In the genomic region with DNA sequence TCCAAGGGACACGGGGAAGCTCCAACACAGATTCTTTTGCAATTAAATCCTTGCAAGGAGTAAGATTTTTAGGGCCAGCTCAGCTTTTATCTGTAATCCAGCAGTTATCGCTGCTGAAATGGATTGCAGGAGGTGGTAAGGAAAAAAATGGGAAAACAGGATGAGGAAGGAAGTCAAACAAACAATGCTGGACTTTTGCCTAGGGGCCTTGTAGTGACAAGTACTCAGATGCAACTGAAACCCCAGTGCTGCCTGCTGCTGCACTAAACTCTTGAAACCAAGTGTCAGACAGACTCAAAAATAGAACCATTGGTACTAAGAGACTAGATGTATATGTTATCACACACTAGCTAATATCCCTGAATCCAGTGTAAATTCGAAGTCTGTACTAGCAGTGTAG, we compare ENCODE assay signal across 21 cellular contexts.
DNase-seq lines count a peak whose midpoint lies in the region; ATAC-seq and TF ChIP-seq lines count a peak whose summit lies in the region.
"Had no signal": no experiment of that assay in that cellular context is flagged by ENCODE, and none has a peak within 500 bp of the region (broad histone marks: within the 10 kb centered on the region; RNA-seq: fewer than 3 reads in every experiment).

No MANE protein-coding gene starts in this region.

- no peak overlapping the region for H3K4me3 ChIP-seq in body of pancreas
- H3K4me3 ChIP-seq in esophagus squamous epithelium = no peak overlapping the region
- H3K4me3 ChIP-seq: colonic mucosa had no signal

- H3K27me3 ChIP-seq in body of pancreas (no peaks in the 10 kb centered on the region), esophagus squamous epithelium (no peaks in the 10 kb centered on the region)
- H3K27me3 ChIP-seq: colonic mucosa, foreskin keratinocyte had no signal

- DNase-seq in Daoy (ENCODE audit: low read depth) (peak; percentile 15), NCI-H1694 treated with DMSO at 0.1 percent for 48 hours (lab: John Stamatoyannopoulos, UW) (peak; percentile 39), body of pancreas (peak in 2 of 4 donors; percentile 11 to 15), midbrain (lab: John Stamatoyannopoulos, UW) (peak; percentile 68), CD1c-positive myeloid dendritic cell (ENCODE audit: extremely low spot score) (no peak), RKO (ENCODE audit: low spot score) (no peak), esophagus squamous epithelium (lab: John Stamatoyannopoulos, UW) (no peak)
- DNase-seq: activated CD4-positive, alpha-beta T cell treated with anti-CD3 and anti-CD28 coated beads for 36 hours; CD4-positive, alpha-beta memory T cell; colonic mucosa; DND-41; foreskin keratinocyte; NK-92 treated with Interleukin-12 subunit alpha and Interleukin-12 subunit beta, amount 100 ng/mL, for 24 hours; RPMI8226; stimulated activated CD4-positive, alpha-beta T cell treated with anti-CD3 and anti-CD28 coated beads, Interleukin-2, amount 100 ng/mL, for 24 hours; stimulated activated naive CD8-positive, alpha-beta T cell treated with anti-CD3 and anti-CD28 coated beads, Interleukin-15, Interleukin-2, amounts not matched to agents 100 U/mL and 50 U/mL, for 24 hours; trophoblast cell had no signal

- TF ChIP-seq POLR2A in body of pancreas (IDR thresholded peaks at IDR 0.05) (no peak), esophagus squamous epithelium (IDR thresholded peaks at IDR 0.05) (no peak)

- 26 to 27% methylated on average over 3 of the region's 3 CpGs for WGBS in body of pancreas, 2 donors
- WGBS in esophagus squamous epithelium, 2 donors = 28 to 35% methylated on average over 3 of the region's 3 CpGs

- H3K4me1 ChIP-seq in body of pancreas = peaks cover 52% of the 10 kb centered on the region
- H3K4me1 ChIP-seq in esophagus squamous epithelium = no peaks in the 10 kb centered on the region
- H3K4me1 ChIP-seq: colonic mucosa, foreskin keratinocyte had no signal

- H3K36me3 ChIP-seq in body of pancreas (replicated peaks in 1 of 2; ENCODE audit: insufficient read depth in 1 of 2, low read depth in 2 of 2) (no peaks in the 10 kb centered on the region), esophagus squamous epithelium (no peaks in the 10 kb centered on the region)
- H3K36me3 ChIP-seq: colonic mucosa had no signal

- intact Hi-C loops in body of pancreas (cut with DNase I) (no loop called here), esophagus squamous epithelium (cut with DNase I) (no loop called here)

- no peak for ATAC-seq in body of pancreas
- ATAC-seq in HG02571 (IDR thresholded peaks at IDR 0.05; ENCODE audit: unreplicated experiment) = no peak
- ATAC-seq: activated CD4-positive, alpha-beta T cell treated with anti-CD3 and anti-CD28 coated beads for 36 hours; activated naive CD4-positive, alpha-beta T cell treated with anti-CD3 and anti-CD28 coated beads, Interleukin-2, amount 50 U/mL, for 72 hours; foreskin keratinocyte; left lobe of liver; stimulated activated naive CD8-positive, alpha-beta T cell treated with anti-CD3 and anti-CD28 coated beads, Interleukin-15, Interleukin-2, amounts not matched to agents 100 U/mL and 50 U/mL, for 24 hours had no signal

- peak overlapping the region in 3 of 4 donors; percentile 3 to 56 (median 15) for H3K27ac ChIP-seq in body of pancreas
- no peak overlapping the region for H3K27ac ChIP-seq in esophagus squamous epithelium
- H3K27ac ChIP-seq: colonic mucosa, foreskin keratinocyte, KMS-11 had no signal

- H3K9me3 ChIP-seq in body of pancreas (no peaks in the 10 kb centered on the region), esophagus squamous epithelium (no peaks in the 10 kb centered on the region)
- H3K9me3 ChIP-seq: colonic mucosa had no signal

- TF ChIP-seq CTCF in body of pancreas (IDR thresholded peaks at IDR 0.05) (no peak), esophagus squamous epithelium (IDR thresholded peaks at IDR 0.05) (no peak)

Comparison
In these comparisons a context has a peak if more than half of its experiments do, and no peak if none do; other contexts are left out.
1. DNase-seq: peak in Daoy (single experiment), NCI-H1694 treated with DMSO at 0.1 percent for 48 hours (single experiment) and midbrain (single experiment); none in CD1c-positive myeloid dendritic cell (single experiment), RKO (single experiment) and esophagus squamous epithelium (single experiment).
2. H3K27ac ChIP-seq: peak in body of pancreas (3 of 4); none in esophagus squamous epithelium (0 of 4).